28 cellular contexts compared by ENCODE assay signal in the genomic region with DNA sequence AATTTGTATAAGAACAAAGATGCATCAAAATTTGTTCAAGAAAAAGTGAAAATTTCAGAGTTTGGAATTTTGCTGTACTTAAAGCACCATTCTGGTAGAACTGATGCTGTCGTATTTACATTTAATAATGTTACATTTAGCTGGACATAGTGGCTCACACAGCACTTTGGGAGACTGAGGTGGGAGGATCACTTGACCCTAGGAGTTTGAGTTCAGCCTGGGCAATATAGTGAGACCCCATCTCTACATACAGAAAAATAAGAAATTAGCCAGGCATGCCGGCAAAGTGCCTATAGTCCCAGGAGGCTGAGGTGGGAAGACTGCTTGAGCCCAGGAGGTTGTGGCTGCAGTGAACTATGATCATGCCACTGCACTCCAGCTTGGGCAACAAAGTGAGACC.
"Had no signal": no experiment of that assay in that cellular context is flagged by ENCODE, and none has a peak within 500 bp of the region (broad histone marks: within the 10 kb centered on the region; RNA-seq: fewer than 3 reads in every experiment).

No MANE protein-coding gene starts in this region.

- H3K36me3 ChIP-seq: colonic mucosa, gastrocnemius medialis had no signal

- H2AFZ ChIP-seq: hepatocyte had no signal

- DNase-seq: colonic mucosa; cortex of kidney; dermis blood vessel endothelial cell; dorsolateral prefrontal cortex; effector CD4-positive, alpha-beta T cell; effector CD8-positive, alpha-beta T cell; effector memory CD4-positive, alpha-beta T cell; effector memory CD8-positive, alpha-beta T cell; endodermal cell; erythroblast; esophagus squamous epithelium; foreskin fibroblast; foreskin keratinocyte; foreskin melanocyte; gastrocnemius medialis; glutamatergic neuron; head of caudate nucleus; heart left ventricle; heart right ventricle had no signal

- H3K9me3 Mint-ChIP-seq: dendritic cell treated with granulocyte-macrophage colony-stimulating factor and Interleukin-4, amounts not matched to agents 40 ng/mL and 50 ng/mL, for 4 days; effector memory CD8-positive, alpha-beta T cell; endodermal cell had no signal

- FAIRE-seq: endothelial cell of umbilical vein, frontal cortex had no signal

- H3K27me3 ChIP-seq: colonic mucosa, dorsolateral prefrontal cortex, esophagus muscularis mucosa, esophagus squamous epithelium, foreskin keratinocyte, gastrocnemius medialis, gastroesophageal sphincter, heart left ventricle, heart right ventricle, hepatocyte had no signal

- H3K4me3 Mint-ChIP-seq: dendritic cell treated with granulocyte-macrophage colony-stimulating factor and Interleukin-4, amounts not matched to agents 40 ng/mL and 50 ng/mL, for 4 days; effector memory CD8-positive, alpha-beta T cell; endodermal cell had no signal

- H3K4me3 ChIP-seq: colonic mucosa, coronary artery, dorsolateral prefrontal cortex, esophagus muscularis mucosa, esophagus squamous epithelium, gastrocnemius medialis, gastroesophageal sphincter, heart left ventricle, heart right ventricle, hepatocyte had no signal

- H3K27ac ChIP-seq: colonic mucosa, coronary artery, dorsolateral prefrontal cortex, epithelial cell of prostate, esophagus muscularis mucosa, esophagus squamous epithelium, foreskin keratinocyte, gastrocnemius medialis, gastroesophageal sphincter, heart left ventricle, heart right ventricle, hepatocyte had no signal

- H3K27ac Mint-ChIP-seq: dendritic cell treated with granulocyte-macrophage colony-stimulating factor and Interleukin-4, amounts not matched to agents 40 ng/mL and 50 ng/mL, for 4 days; effector memory CD8-positive, alpha-beta T cell; endodermal cell had no signal

- H3K79me2 ChIP-seq: hepatocyte had no signal

- H3K4me1 ChIP-seq: colonic mucosa, gastrocnemius medialis had no signal

- H3K27me3 Mint-ChIP-seq: dendritic cell treated with granulocyte-macrophage colony-stimulating factor and Interleukin-4, amounts not matched to agents 40 ng/mL and 50 ng/mL, for 4 days; effector memory CD8-positive, alpha-beta T cell had no signal

- H3K4me2 ChIP-seq: hepatocyte had no signal

- ATAC-seq: effector memory CD8-positive, alpha-beta T cell; esophagus mucosa; foreskin keratinocyte; gastrocnemius medialis; gastroesophageal sphincter; heart left ventricle; heart right ventricle had no signal

- H3K9me3 ChIP-seq: colonic mucosa, esophagus muscularis mucosa, esophagus squamous epithelium, gastrocnemius medialis, gastroesophageal sphincter, heart left ventricle, heart right ventricle had no signal
